8 cellular contexts compared by ENCODE assay signal in the genomic region with DNA sequence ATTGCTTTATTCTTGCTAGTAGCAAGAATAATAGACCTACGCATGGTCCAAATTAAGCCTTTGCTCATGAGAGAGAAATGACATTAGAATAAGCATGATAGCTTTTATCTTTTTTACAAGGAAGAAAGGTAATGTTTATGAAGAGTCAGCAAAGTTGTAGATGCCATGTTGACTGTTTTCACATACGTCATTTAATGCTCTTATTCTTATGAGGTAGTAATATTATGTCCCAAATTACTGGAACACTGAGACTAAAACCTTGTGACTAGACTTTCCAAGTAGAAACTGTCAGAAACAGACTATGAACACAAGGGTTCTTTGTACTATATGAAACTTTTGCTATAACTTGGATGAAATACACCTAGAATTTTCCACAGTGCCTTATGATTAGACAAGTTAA.
"Had no signal": no experiment of that assay in that cellular context is flagged by ENCODE, and none has a peak within 500 bp of the region (broad histone marks: within the 10 kb centered on the region; RNA-seq: fewer than 3 reads in every experiment).

No MANE protein-coding gene starts in this region.

- H3K27ac ChIP-seq: KMS-11 had no signal

- H3K4me3 ChIP-seq: GM23338 had no signal

- FAIRE-seq: H1, H54, HTR-8/SVneo had no signal

- ATAC-seq: GM23338 had no signal

- H2AFZ ChIP-seq: GM23338 had no signal

- H3K4me2 ChIP-seq: GM23338, KMS-11 had no signal

- H3K9ac ChIP-seq: KMS-11 had no signal

- DNase-seq: H9, HCEC 1CT, KBM-7 had no signal
